Comparison of ENCODE assay signal across 6 cellular contexts in the genomic region with DNA sequence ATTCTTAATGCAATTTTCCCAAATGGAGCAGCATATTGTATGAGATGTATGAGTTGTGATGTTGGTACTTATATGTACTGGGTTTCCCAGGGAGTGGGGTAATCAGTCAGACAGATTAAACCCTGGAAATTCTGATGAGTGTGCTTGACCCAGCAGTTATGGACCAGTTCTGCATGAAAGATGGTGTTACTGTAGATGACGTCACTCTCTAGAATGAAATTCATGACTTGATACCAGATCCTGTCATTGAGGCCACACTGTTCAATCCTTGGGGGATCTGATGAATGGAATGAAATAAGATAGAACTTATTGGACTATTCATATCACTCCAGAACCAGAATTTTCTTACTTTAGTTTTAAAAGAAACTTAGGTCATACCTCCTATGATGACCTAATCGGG.
"Had no signal": no experiment of that assay in that cellular context is flagged by ENCODE, and none has a peak within 500 bp of the region (broad histone marks: within the 10 kb centered on the region; RNA-seq: fewer than 3 reads in every experiment).

No MANE protein-coding gene starts in this region.

- H3K4me2 ChIP-seq: KMS-11 had no signal

- H3K27ac ChIP-seq: HL-60, KMS-11 had no signal

- H3K9ac ChIP-seq: KMS-11 had no signal

- DNase-seq: IMR-90, KBM-7, KG1 had no signal

- FAIRE-seq: HTR-8/SVneo had no signal
